Comparison of ENCODE assay signal across 21 cellular contexts in the genomic region with DNA sequence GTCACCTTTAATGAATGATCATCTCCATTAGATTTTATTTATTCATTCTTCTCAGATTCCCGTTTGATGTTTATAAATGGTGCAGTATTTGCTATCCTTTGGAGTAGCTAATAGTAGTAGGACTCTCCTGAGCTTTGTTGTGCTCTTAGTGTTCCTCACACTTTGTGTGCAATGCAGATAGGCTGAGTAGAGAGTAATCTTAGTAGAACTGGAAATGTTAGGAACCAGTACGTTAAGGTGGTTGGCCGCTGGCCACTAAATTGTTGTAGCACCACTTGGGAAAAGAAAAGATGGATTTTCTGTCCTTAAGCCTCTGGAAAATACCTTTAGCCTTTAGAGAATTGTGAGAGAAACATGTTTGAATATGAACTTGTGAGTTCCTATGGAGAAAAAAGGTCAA. TPM values are rescaled to one million over a fixed set of nuclear protein-coding genes. Genes with fewer than 3 reads are reported as not detected.
DNase-seq lines count a peak whose midpoint lies in the region; ATAC-seq and TF ChIP-seq lines count a peak whose summit lies in the region.
"Had no signal": no experiment of that assay in that cellular context is flagged by ENCODE, and none has a peak within 500 bp of the region (broad histone marks: within the 10 kb centered on the region; RNA-seq: fewer than 3 reads in every experiment).

No MANE protein-coding gene starts in this region.

- peaks cover 84% of the 10 kb centered on the region for H3K4me1 Mint-ChIP-seq in activated CD4-positive, alpha-beta memory T cell treated with anti-CD3 and anti-CD28 coated beads for 36 hours (ENCODE audit: low read depth)
- H3K4me1 Mint-ChIP-seq in activated CD4-positive, alpha-beta memory T cell treated with anti-CD3 and anti-CD28 coated beads, Interleukin-2, amount 10 ng/mL, durations not matched to agents 7 days and 5 days: peaks cover 46% of the 10 kb centered on the region

- H2AFZ ChIP-seq in smooth muscle cell (ENCODE audit: low read depth): no peak overlapping the region

- CTCF ChIA-PET in activated CD4-positive, alpha-beta memory T cell treated with anti-CD3 and anti-CD28 coated beads for 36 hours (lab: Charles Lee): interaction anchor here (1.1 kb wide), 1 partner anchor 41 kb away, joined by 3 read pairs; no protein-coding TSS in a partner anchor
- CTCF ChIA-PET in activated CD4-positive, alpha-beta memory T cell treated with anti-CD3 and anti-CD28 coated beads, Interleukin-2, amount 10 ng/mL, durations not matched to agents 7 days and 5 days (lab: Charles Lee): no interaction called here

- H3K9ac ChIP-seq in smooth muscle cell (ENCODE audit: low read depth): no peak overlapping the region

- no peak overlapping the region for H3K4me3 ChIP-seq in fibroblast of the aortic adventitia (ENCODE audit: low read depth, low read length)
- H3K4me3 ChIP-seq in smooth muscle cell: no peak overlapping the region
- H3K4me3 ChIP-seq: coronary artery, GM12878, psoas muscle had no signal

- no peak for TF ChIP-seq CTCF in VCaP (conservative IDR thresholded peaks at IDR 0.05)
- no peak for TF ChIP-seq CTCF in fibroblast of the aortic adventitia (IDR thresholded peaks at IDR 0.05; ENCODE audit: insufficient read depth, low read length)
- no peak for TF ChIP-seq CTCF in smooth muscle cell (IDR thresholded peaks at IDR 0.05; ENCODE audit: borderline replicate concordance, insufficient read depth, poor library complexity, severe bottlenecking)

- peak overlapping the region; percentile 10 for H3K27ac Mint-ChIP-seq in activated CD4-positive, alpha-beta memory T cell treated with anti-CD3 and anti-CD28 coated beads for 36 hours
- H3K27ac Mint-ChIP-seq in activated CD4-positive, alpha-beta memory T cell treated with anti-CD3 and anti-CD28 coated beads, Interleukin-2, amount 10 ng/mL, durations not matched to agents 7 days and 5 days: no peak overlapping the region

- WGBS in smooth muscle cell (ENCODE audit: low lambda C conversion rate): 71% methylated on average over 3 of the region's 3 CpGs

- H3K27me3 Mint-ChIP-seq in activated CD4-positive, alpha-beta memory T cell treated with anti-CD3 and anti-CD28 coated beads for 36 hours: no peaks in the 10 kb centered on the region
- no peaks in the 10 kb centered on the region for H3K27me3 Mint-ChIP-seq in activated CD4-positive, alpha-beta memory T cell treated with anti-CD3 and anti-CD28 coated beads, Interleukin-2, amount 10 ng/mL, durations not matched to agents 7 days and 5 days

- H3K9me3 Mint-ChIP-seq in activated CD4-positive, alpha-beta memory T cell treated with anti-CD3 and anti-CD28 coated beads for 36 hours: no peaks in the 10 kb centered on the region
- no peaks in the 10 kb centered on the region for H3K9me3 Mint-ChIP-seq in activated CD4-positive, alpha-beta memory T cell treated with anti-CD3 and anti-CD28 coated beads, Interleukin-2, amount 10 ng/mL, durations not matched to agents 7 days and 5 days

- intact Hi-C loops in activated CD4-positive, alpha-beta memory T cell treated with anti-CD3 and anti-CD28 coated beads for 36 hours (cut with micrococcal nuclease): no loop called here

- peaks cover 18% of the 10 kb centered on the region for H3K4me1 ChIP-seq in smooth muscle cell (ENCODE audit: low read depth)

- no peak for DNase-seq in activated CD4-positive, alpha-beta memory T cell treated with anti-CD3 and anti-CD28 coated beads for 36 hours
- DNase-seq in activated CD4-positive, alpha-beta memory T cell treated with anti-CD3 and anti-CD28 coated beads, Interleukin-2, amount 10 ng/mL, durations not matched to agents 7 days and 5 days: no peak
- DNase-seq in fibroblast of the aortic adventitia (ENCODE audit: low read depth) (peak; percentile 30), smooth muscle cell (lab: John Stamatoyannopoulos, UW; ENCODE audit: unreplicated experiment) (no peak), RKO (ENCODE audit: low spot score) (no peak)
- DNase-seq: ACHN; activated CD4-positive, alpha-beta T cell treated with anti-CD3 and anti-CD28 coated beads for 1 hour; activated CD8-positive, alpha-beta memory T cell treated with anti-CD3 and anti-CD28 coated beads, Interleukin-2, amount 50 U/mL, for 48 hours; amygdala; COR-L47; Karpas-422; left colon; NCI-H1436 treated with DMSO at 0.1 percent for 48 hours; NCI-H748 treated with DMSO at 0.1 percent for 48 hours; psoas muscle; RPMI8226 had no signal

- H3K4me2 ChIP-seq in smooth muscle cell: no peak overlapping the region

- peaks cover 19% of the 10 kb centered on the region for H3K36me3 Mint-ChIP-seq in activated CD4-positive, alpha-beta memory T cell treated with anti-CD3 and anti-CD28 coated beads for 36 hours
- H3K36me3 Mint-ChIP-seq in activated CD4-positive, alpha-beta memory T cell treated with anti-CD3 and anti-CD28 coated beads, Interleukin-2, amount 10 ng/mL, durations not matched to agents 7 days and 5 days (ENCODE audit: low read depth): peaks cover 11% of the 10 kb centered on the region

- H3K27me3 ChIP-seq in smooth muscle cell (ENCODE audit: low read depth): no peaks in the 10 kb centered on the region

- H3K79me2 ChIP-seq in smooth muscle cell (ENCODE audit: low read depth): no peaks in the 10 kb centered on the region

- POLR2A ChIA-PET in activated CD4-positive, alpha-beta memory T cell treated with anti-CD3 and anti-CD28 coated beads for 36 hours (lab: Charles Lee): no interaction called here
- POLR2A ChIA-PET in activated CD4-positive, alpha-beta memory T cell treated with anti-CD3 and anti-CD28 coated beads, Interleukin-2, amount 10 ng/mL, durations not matched to agents 7 days and 5 days (lab: Charles Lee): no interaction called here

- H3F3A ChIP-seq in smooth muscle cell (ENCODE audit: low read depth): peaks cover 10% of the 10 kb centered on the region

- H3K9me3 ChIP-seq in smooth muscle cell (replicated peaks; ENCODE audit: low read depth): no peaks in the 10 kb centered on the region
- H3K9me3 ChIP-seq: psoas muscle had no signal

- H3K4me3 Mint-ChIP-seq in activated CD4-positive, alpha-beta memory T cell treated with anti-CD3 and anti-CD28 coated beads for 36 hours: no peak overlapping the region
- no peak overlapping the region for H3K4me3 Mint-ChIP-seq in activated CD4-positive, alpha-beta memory T cell treated with anti-CD3 and anti-CD28 coated beads, Interleukin-2, amount 10 ng/mL, durations not matched to agents 7 days and 5 days

- no peaks in the 10 kb centered on the region for H3K36me3 ChIP-seq in smooth muscle cell (ENCODE audit: low read depth)

- ATAC-seq in HG02973 (IDR thresholded peaks at IDR 0.05; ENCODE audit: unreplicated experiment) (no peak), GM18858 (IDR thresholded peaks at IDR 0.05; ENCODE audit: unreplicated experiment) (no peak)
- ATAC-seq: GM12878, left colon, psoas muscle had no signal

- H4K20me1 ChIP-seq in smooth muscle cell (ENCODE audit: low read depth): peaks cover 100% of the 10 kb centered on the region

- peak overlapping the region; percentile 1; the same call in 1 of the 2 replicates for H3K27ac ChIP-seq in VCaP
- peak overlapping the region; percentile 18 for H3K27ac ChIP-seq in smooth muscle cell (ENCODE audit: low read depth)
- H3K27ac ChIP-seq: psoas muscle had no signal

RNA-seq across cellular contexts. Expression of a gene that starts 19.9 kb away (rescaled TPM):
- 1 to 10 TPM; 5.5 to 6.0 TPM for total RNA-seq in activated CD4-positive, alpha-beta memory T cell treated with anti-CD3 and anti-CD28 coated beads for 36 hours
- total RNA-seq in activated CD4-positive, alpha-beta memory T cell treated with anti-CD3 and anti-CD28 coated beads, Interleukin-2, amount 10 ng/mL, durations not matched to agents 7 days and 5 days: 1 to 10 TPM; 6.3 to 7.1 TPM
- total RNA-seq in fibroblast of the aortic adventitia (ENCODE audit: low replicate concordance) (5.6 and 5.8 TPM in 2 replicates), smooth muscle cell (5.5 TPM in 2 replicates)
- 2.9 and 4.5 TPM in 2 replicates for polyA plus RNA-seq in smooth muscle cell

RNA-seq across cellular contexts. Expression of a gene that starts 44.9 kb away (rescaled TPM):
- 100 to 1,000 TPM; 107 to 108 TPM for total RNA-seq in activated CD4-positive, alpha-beta memory T cell treated with anti-CD3 and anti-CD28 coated beads for 36 hours
- 100 to 1,000 TPM; 105 to 106 TPM for total RNA-seq in activated CD4-positive, alpha-beta memory T cell treated with anti-CD3 and anti-CD28 coated beads, Interleukin-2, amount 10 ng/mL, durations not matched to agents 7 days and 5 days
- total RNA-seq in fibroblast of the aortic adventitia (ENCODE audit: low replicate concordance) (54.7 and 76.9 TPM in 2 replicates), smooth muscle cell (52.2 and 84.1 TPM in 2 replicates)
- 34.6 and 44.0 TPM in 2 replicates for polyA plus RNA-seq in smooth muscle cell
